1 cellular context compared by ENCODE assay signal in the genomic region with DNA sequence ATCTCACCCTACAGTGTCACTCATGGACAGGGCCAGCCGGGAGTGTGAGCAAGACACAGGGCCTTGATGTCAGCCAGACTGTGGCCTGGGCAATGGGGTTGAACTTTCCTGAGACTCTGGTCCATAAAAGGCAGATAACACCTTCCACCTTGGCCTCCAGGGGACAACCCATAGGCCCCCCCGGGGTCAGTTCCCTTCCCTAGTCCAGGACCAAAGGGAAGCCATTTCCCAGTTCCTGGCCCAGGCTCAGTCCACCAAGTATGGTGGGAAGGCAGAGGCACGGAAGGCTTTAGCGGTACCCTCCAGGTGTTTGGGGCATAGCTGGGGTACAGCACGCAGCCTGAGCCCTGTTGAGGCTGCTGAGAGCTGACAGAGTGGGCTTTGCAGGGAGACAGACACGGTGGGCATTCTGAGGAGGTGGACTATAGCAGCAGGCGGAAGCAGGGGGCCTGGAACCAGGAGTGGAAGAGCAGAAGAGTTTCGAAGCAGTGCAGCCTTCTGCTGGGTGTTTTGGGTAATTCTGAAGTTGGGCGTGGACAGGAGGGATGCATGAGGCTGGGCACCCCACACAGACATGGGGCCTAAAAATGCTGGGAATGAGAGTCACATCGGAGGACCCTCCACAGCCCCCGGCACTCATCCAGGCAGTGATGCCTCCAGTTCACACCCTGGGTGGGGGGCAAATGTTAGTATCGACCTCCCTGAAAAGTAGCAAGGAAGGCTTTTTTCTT.
TF ChIP-seq lines count a peak whose summit lies in the region.

No MANE protein-coding gene starts in this region.

TF ChIP-seq in HepG2, 621 proteins besides CTCF, POLR2A, EP300 and RAD21:
- TF ChIP-seq, protein P1, sequence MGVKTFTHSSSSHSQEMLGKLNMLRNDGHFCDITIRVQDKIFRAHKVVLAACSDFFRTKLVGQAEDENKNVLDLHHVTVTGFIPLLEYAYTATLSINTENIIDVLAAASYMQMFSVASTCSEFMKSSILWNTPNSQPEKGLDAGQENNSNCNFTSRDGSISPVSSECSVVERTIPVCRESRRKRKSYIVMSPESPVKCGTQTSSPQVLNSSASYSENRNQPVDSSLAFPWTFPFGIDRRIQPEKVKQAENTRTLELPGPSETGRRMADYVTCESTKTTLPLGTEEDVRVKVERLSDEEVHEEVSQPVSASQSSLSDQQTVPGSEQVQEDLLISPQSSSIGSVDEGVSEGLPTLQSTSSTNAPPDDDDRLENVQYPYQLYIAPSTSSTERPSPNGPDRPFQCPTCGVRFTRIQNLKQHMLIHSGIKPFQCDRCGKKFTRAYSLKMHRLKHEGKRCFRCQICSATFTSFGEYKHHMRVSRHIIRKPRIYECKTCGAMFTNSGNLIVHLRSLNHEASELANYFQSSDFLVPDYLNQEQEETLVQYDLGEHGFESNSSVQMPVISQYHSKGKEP (CRISPR knock-in tag; IDR thresholded peaks at IDR 0.05), result no peak
- no peak for TF ChIP-seq GMEB1 (CRISPR knock-in tag; IDR thresholded peaks at IDR 0.05; ENCODE audit: borderline replicate concordance)
- no peak for TF ChIP-seq ATF7 (IDR thresholded peaks at IDR 0.05)
- TF ChIP-seq ATF7 (CRISPR knock-in tag; IDR thresholded peaks at IDR 0.05), result no peak
- no peak for TF ChIP-seq RNF219 (CRISPR knock-in tag; IDR thresholded peaks at IDR 0.05)
- no peak for TF ChIP-seq RAD51 (IDR thresholded peaks at IDR 0.05; ENCODE audit: borderline replicate concordance)
- TF ChIP-seq DMTF1 (CRISPR knock-in tag; IDR thresholded peaks at IDR 0.05), result no peak
- no peak for TF ChIP-seq JUND (CRISPR knock-in tag; IDR thresholded peaks at IDR 0.05)
- TF ChIP-seq, protein P2, sequence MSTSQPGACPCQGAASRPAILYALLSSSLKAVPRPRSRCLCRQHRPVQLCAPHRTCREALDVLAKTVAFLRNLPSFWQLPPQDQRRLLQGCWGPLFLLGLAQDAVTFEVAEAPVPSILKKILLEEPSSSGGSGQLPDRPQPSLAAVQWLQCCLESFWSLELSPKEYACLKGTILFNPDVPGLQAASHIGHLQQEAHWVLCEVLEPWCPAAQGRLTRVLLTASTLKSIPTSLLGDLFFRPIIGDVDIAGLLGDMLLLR (CRISPR knock-in tag; IDR thresholded peaks at IDR 0.05), result no peak
- TF ChIP-seq, protein P3, sequence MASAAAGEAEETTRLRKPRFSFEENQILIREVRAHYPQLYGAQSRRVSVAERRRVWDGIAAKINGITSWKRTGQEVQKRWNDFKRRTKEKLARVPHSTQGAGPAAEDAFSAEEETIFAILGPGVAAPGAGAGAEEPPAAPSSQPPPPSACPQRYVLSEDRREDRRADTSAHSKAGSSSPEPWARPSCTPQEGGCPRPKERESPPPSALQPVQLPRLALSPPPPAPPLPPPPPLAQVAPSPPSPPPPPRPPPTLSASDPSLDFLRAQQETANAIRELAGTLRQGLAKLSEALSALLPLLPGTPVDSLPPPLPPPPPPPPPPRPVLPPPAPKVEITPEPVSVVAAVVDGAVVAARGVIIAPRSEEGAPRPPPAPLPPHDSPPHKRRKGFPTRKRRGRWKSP (CRISPR knock-in tag; IDR thresholded peaks at IDR 0.05), result no peak
- TF ChIP-seq SMC3 (IDR thresholded peaks at IDR 0.05; ENCODE audit: low read length), result no peak
- no peak for TF ChIP-seq ZMYM2 (CRISPR knock-in tag; IDR thresholded peaks at IDR 0.05)
- no peak for TF ChIP-seq ZNF451 (CRISPR knock-in tag; IDR thresholded peaks at IDR 0.05)
- no peak for TF ChIP-seq MXI1 (IDR thresholded peaks at IDR 0.05; ENCODE audit: borderline replicate concordance, low read depth, low read length)
